ENCODE assay signal across 14 cellular contexts in genomic region chr14:68655021-68655811, GRCh38.
A peak's percentile ranks its signal among the peaks of the same experiment; 100 is the strongest.
DNase-seq lines count a peak whose midpoint lies in the region; ATAC-seq and TF ChIP-seq lines count a peak whose summit lies in the region.
"Had no signal": no experiment of that assay in that cellular context is flagged by ENCODE, and none has a peak within 500 bp of the region (broad histone marks: within the 10 kb centered on the region; RNA-seq: fewer than 3 reads in every experiment).

No MANE protein-coding gene starts in this region.

- 63% methylated on average over 13 of the region's 17 CpGs for WGBS in SK-N-SH (ENCODE audit: low lambda C conversion rate)
- WGBS in stomach, 5 donors, result 52 to 63% (median 60%) methylated on average over 12 to 17 of the region's 17 CpGs

- H3K9ac ChIP-seq in SK-N-SH, result no peak overlapping the region

- POLR2A ChIA-PET in SK-N-SH (lab: Yijun Ruan, JAX), result interaction anchor here (0.8 to 1.7 kb wide), 4 partner anchors 17 to 159 kb away, joined by 3 to 7 read pairs (median 4); no protein-coding TSS in a partner anchor

- intact Hi-C loops in stomach (cut with DNase I; ENCODE audit: low total_unique reads), result no loop called here

- no peaks in the 10 kb centered on the region for H3F3A ChIP-seq in SK-N-SH (replicated peaks; ENCODE audit: insufficient read depth)

- no peak overlapping the region for H3K4me3 ChIP-seq in SK-N-SH (ENCODE audit: low read depth in 2 of 2, low read length in 1 of 2)
- no peak overlapping the region for H3K4me3 ChIP-seq in stomach
- H3K4me3 ChIP-seq: upper lobe of left lung had no signal

- TF ChIP-seq POLR2A in stomach (IDR thresholded peaks at IDR 0.05), result no peak

- H3K9me3 ChIP-seq in SK-N-SH (no peaks in the 10 kb centered on the region), stomach (no peaks in the 10 kb centered on the region)
- H3K9me3 ChIP-seq: neutrophil, upper lobe of left lung had no signal

- TF ChIP-seq RAD21 in SK-N-SH (IDR thresholded peaks at IDR 0.05; ENCODE audit: low read length), result no peak; the same call in 1 of the 2 replicates

- H3K4me3 Mint-ChIP-seq in mesothelial cell of epicardium, result no peak overlapping the region

- H3K4me1 ChIP-seq in SK-N-SH (ENCODE audit: control insufficient read depth in 1 of 2, insufficient read depth in 2 of 2, low read depth in 1 of 2, low read length in 1 of 2), result peaks cover 17 to 39% of the 10 kb centered on the region in 2 experiments; a peak in 3 of 4 replicates
- peaks cover 33 to 81% (median 49%) of the 10 kb centered on the region in 4 donors for H3K4me1 ChIP-seq in stomach

- no peaks in the 10 kb centered on the region for H3K36me3 ChIP-seq in SK-N-SH (replicated peaks in 1 of 2; ENCODE audit: control insufficient read depth in 1 of 2, insufficient read depth in 2 of 2, low read length in 1 of 2)
- no peaks in the 10 kb centered on the region for H3K36me3 ChIP-seq in stomach
- H3K36me3 ChIP-seq: neutrophil, upper lobe of left lung had no signal

- H3K27me3 Mint-ChIP-seq in mesothelial cell of epicardium (ENCODE audit: low read depth), result no peaks in the 10 kb centered on the region

- H3K27ac ChIP-seq in SK-N-SH (ENCODE audit: low read depth in 2 of 2, low read length in 1 of 2) (peak overlapping the region in 1 of 2 experiments; percentile 91; a peak in 2 of 4 replicates), stomach (peak overlapping the region in 4 of 5 donors; percentile 77 to 91 (median 82))
- H3K27ac ChIP-seq: neutrophil had no signal

- ATAC-seq in HG03135 (IDR thresholded peaks at IDR 0.05; ENCODE audit: unreplicated experiment), result no peak

- peaks cover 86% of the 10 kb centered on the region for H3K4me1 Mint-ChIP-seq in mesothelial cell of epicardium

- no peaks in the 10 kb centered on the region for H4K20me1 ChIP-seq in SK-N-SH (ENCODE audit: insufficient read depth)

- H3K27me3 ChIP-seq in SK-N-SH (ENCODE audit: insufficient read depth) (no peaks in the 10 kb centered on the region), stomach (no peaks in the 10 kb centered on the region)
- H3K27me3 ChIP-seq: neutrophil, upper lobe of left lung had no signal

- no peaks in the 10 kb centered on the region for H3K9me2 ChIP-seq in SK-N-SH

- CTCF ChIA-PET in SK-N-SH (lab: Yijun Ruan, JAX), result interaction anchor here (0.8 to 3.1 kb wide), 12 partner anchors 15 to 407 kb away, joined by 3 to 13 read pairs (median 3); no protein-coding TSS in a partner anchor

- H2AFZ ChIP-seq in SK-N-SH (ENCODE audit: low read depth), result no peak overlapping the region

- H3K36me3 Mint-ChIP-seq in mesothelial cell of epicardium, result no peaks in the 10 kb centered on the region

- H3K4me2 ChIP-seq in SK-N-SH, result peak overlapping the region; percentile 6; the same call in 1 of the 2 replicates

- TF ChIP-seq CTCF in SK-N-SH (IDR thresholded peaks at IDR 0.05) (no peak), mesothelial cell of epicardium (IDR thresholded peaks at IDR 0.05; ENCODE audit: unreplicated experiment) (no peak), stomach (IDR thresholded peaks at IDR 0.05) (no peak)

- DNase-seq in NCI-H82 (lab: John Stamatoyannopoulos, UW), result peak; percentile 28
- DNase-seq in NCI-H82 treated with DMSO at 0.1 percent for 48 hours (lab: John Stamatoyannopoulos, UW; ENCODE audit: unreplicated experiment), result no peak
- DNase-seq in SK-N-SH, result peak; percentile 75
- DNase-seq in mesothelial cell of epicardium (ENCODE audit: low spot score in 2 of 2, unreplicated experiment in 2 of 2), result peak in 1 of 2 experiments; percentile 42
- no peak for DNase-seq in stomach
- no peak for DNase-seq in stimulated activated CD4-positive, alpha-beta T cell treated with anti-CD3 and anti-CD28 coated beads, Interleukin-1b, Interleukin-23, amount 100 ng/mL, for 48 hours
- no peak for DNase-seq in DMS153 (lab: John Stamatoyannopoulos, UW)
- DNase-seq: aorta, GF-D8, NCI-H774, T-helper 2 cell, upper lobe of left lung had no signal

- H3K79me2 ChIP-seq in SK-N-SH (ENCODE audit: insufficient read depth), result no peaks in the 10 kb centered on the region

- peak overlapping the region; percentile 95 for H3K27ac Mint-ChIP-seq in mesothelial cell of epicardium

- no peaks in the 10 kb centered on the region for H3K9me3 Mint-ChIP-seq in mesothelial cell of epicardium

- TF ChIP-seq EP300 in SK-N-SH (IDR thresholded peaks at IDR 0.05; ENCODE audit: borderline replicate concordance in 1 of 2, low read depth in 1 of 2, low read length in 1 of 2), result peak in 1 of 2 experiments; percentile 55; a peak in 2 of 4 replicates
- no peak for TF ChIP-seq EP300 in stomach (IDR thresholded peaks at IDR 0.05)

TF ChIP-seq in SK-N-SH, 30 proteins besides CTCF, POLR2A, EP300 and RAD21:
- TF ChIP-seq MAX (IDR thresholded peaks at IDR 0.05; ENCODE audit: low read depth) (no peak), RXRA (IDR thresholded peaks at IDR 0.05; ENCODE audit: borderline replicate concordance, low read depth) (no peak), TCF12 (IDR thresholded peaks at IDR 0.05) (peak; percentile 74), JUND (IDR thresholded peaks at IDR 0.05) (no peak), SMC3 (IDR thresholded peaks at IDR 0.05; ENCODE audit: low read depth, low read length) (no peak), GATA2 (CRISPR knock-in tag; IDR thresholded peaks at IDR 0.05) (peak; percentile 92), TEAD4 (IDR thresholded peaks at IDR 0.05; ENCODE audit: borderline replicate concordance, insufficient read depth) (no peak), RFX5 (IDR thresholded peaks at IDR 0.05; ENCODE audit: low read length) (no peak), SIN3A (IDR thresholded peaks at IDR 0.05; ENCODE audit: borderline replicate concordance, low read depth, low read length) (no peak), CHD2 (IDR thresholded peaks at IDR 0.05; ENCODE audit: low read length, partially characterized antibody) (peak; percentile 61), NFIC (IDR thresholded peaks at IDR 0.05; ENCODE audit: borderline replicate concordance) (peak; percentile 48; the same call in 1 of the 2 replicates), FOXM1 (IDR thresholded peaks at IDR 0.05; ENCODE audit: low read depth) (no peak), FOXJ3 (CRISPR knock-in tag; IDR thresholded peaks at IDR 0.05) (peak; percentile 11), TAF1 (IDR thresholded peaks at IDR 0.05; ENCODE audit: borderline replicate concordance, low read depth, low read length) (no peak), GABPA (IDR thresholded peaks at IDR 0.05; ENCODE audit: low read depth) (no peak), RCOR1 (IDR thresholded peaks at IDR 0.05; ENCODE audit: low read length) (0 out of 2 replicates have a peak, but pooled peaks have one; percentile 31), NRF1 (IDR thresholded peaks at IDR 0.05; ENCODE audit: low read depth, low read length) (no peak), PBX3 (IDR thresholded peaks at IDR 0.05) (no peak), YY1 (IDR thresholded peaks at IDR 0.05; ENCODE audit: low read depth) (no peak)

Comparison
In these comparisons a context has a peak if more than half of its experiments do, and no peak if none do; other contexts are left out.
1. DNase-seq: peak in NCI-H82 (single experiment) and SK-N-SH (single experiment); none in NCI-H82 treated with DMSO at 0.1 percent for 48 hours (single experiment), stomach (single experiment), stimulated activated CD4-positive, alpha-beta T cell treated with anti-CD3 and anti-CD28 coated beads, Interleukin-1b, Interleukin-23, amount 100 ng/mL, for 48 hours (single experiment) and DMS153 (single experiment).